ENCODE assay signal across 9 cellular contexts in genomic region chr10:117441812-117442443, GRCh38.
A peak's percentile ranks its signal among the peaks of the same experiment; 100 is the strongest.
DNase-seq lines count a peak whose midpoint lies in the region; ATAC-seq and TF ChIP-seq lines count a peak whose summit lies in the region.
"Had no signal": no experiment of that assay in that cellular context is flagged by ENCODE, and none has a peak within 500 bp of the region (broad histone marks: within the 10 kb centered on the region; RNA-seq: fewer than 3 reads in every experiment).

No MANE protein-coding gene starts in this region.

- H3K36me3 ChIP-seq in mesendoderm (ENCODE audit: control insufficient read depth, insufficient read depth, low read length), result no peaks in the 10 kb centered on the region
- H3K36me3 ChIP-seq: tibial nerve had no signal

- no peak overlapping the region for H4K8ac ChIP-seq in mesendoderm (ENCODE audit: low read depth, low read length)

- H2AK5ac ChIP-seq in mesendoderm (ENCODE audit: low read length), result no peak overlapping the region

- no peak overlapping the region for H3K23ac ChIP-seq in mesendoderm (ENCODE audit: low read length)

- H3K27ac Mint-ChIP-seq in activated naive CD4-positive, alpha-beta T cell treated with anti-CD3 and anti-CD28 coated beads, Interleukin-2, amount 50 U/mL, for 72 hours, result no peak overlapping the region

- no peak overlapping the region for H2BK5ac ChIP-seq in mesendoderm (ENCODE audit: low read length)

- H3K9ac ChIP-seq in mesendoderm (ENCODE audit: low read length), result no peak overlapping the region

- peaks cover 20 to 24% of the 10 kb centered on the region in 2 donors for H3K9me3 Mint-ChIP-seq in activated naive CD4-positive, alpha-beta T cell treated with anti-CD3 and anti-CD28 coated beads, Interleukin-2, amount 50 U/mL, for 72 hours

- no peaks in the 10 kb centered on the region for H3K27me3 ChIP-seq in mesendoderm (ENCODE audit: insufficient read depth, low read length, poor library complexity)
- H3K27me3 ChIP-seq: tibial nerve had no signal

- H3K36me3 Mint-ChIP-seq in activated naive CD4-positive, alpha-beta T cell treated with anti-CD3 and anti-CD28 coated beads, Interleukin-2, amount 50 U/mL, for 72 hours, result peaks cover 21 to 22% of the 10 kb centered on the region in 2 donors

- H4K5ac ChIP-seq in mesendoderm (ENCODE audit: low read length), result no peak overlapping the region

- ATAC-seq in GM21825 (IDR thresholded peaks at IDR 0.05; ENCODE audit: unreplicated experiment) (peak; percentile 74), GM18519 (IDR thresholded peaks at IDR 0.05; ENCODE audit: low FRiP score, unreplicated experiment) (no peak)
- ATAC-seq in activated naive CD4-positive, alpha-beta T cell treated with anti-CD3 and anti-CD28 coated beads, Interleukin-2, amount 50 U/mL, for 72 hours, result no peak

- H3K4me1 ChIP-seq in mesendoderm (ENCODE audit: control insufficient read depth, low read depth, low read length), result no peaks in the 10 kb centered on the region

- no peak overlapping the region for H2BK15ac ChIP-seq in mesendoderm (replicated peaks; ENCODE audit: low read depth)

- H3K4ac ChIP-seq in mesendoderm (ENCODE audit: low read depth, low read length), result no peak overlapping the region

- no CpG with 5 or more reads among the region's 6 CpGs for WGBS in mesendoderm (ENCODE audit: extremely low coverage, insufficient coverage, low lambda C conversion rate)

- H3K4me3 ChIP-seq in AG09309 (ENCODE audit: control insufficient read depth, low read depth, low read length), result no peak overlapping the region
- H3K4me3 ChIP-seq in mesendoderm (ENCODE audit: low read length), result no peak overlapping the region
- H3K4me3 ChIP-seq: tibial nerve had no signal

- no peaks in the 10 kb centered on the region for H3K79me2 ChIP-seq in mesendoderm (ENCODE audit: control insufficient read depth, insufficient read depth, low read length)

- no peak overlapping the region for H3K27ac ChIP-seq in mesendoderm (ENCODE audit: low read depth, low read length)

- H2BK120ac ChIP-seq in mesendoderm (ENCODE audit: low read depth, low read length), result no peak overlapping the region

- H3K79me1 ChIP-seq in mesendoderm (ENCODE audit: low read length), result no peaks in the 10 kb centered on the region

- no peak overlapping the region for H3K56ac ChIP-seq in mesendoderm (ENCODE audit: low read length)

- peak; percentile 95 for DNase-seq in AG09309 (ENCODE audit: low read depth)
- peak; percentile 51 for DNase-seq in NCI-H460 (ENCODE audit: extremely low read depth, low read depth)
- peak; percentile 92 for DNase-seq in fibroblast of gingiva (ENCODE audit: low read depth)
- no peak for DNase-seq in activated naive CD4-positive, alpha-beta T cell treated with anti-CD3 and anti-CD28 coated beads, Interleukin-2, amount 50 U/mL, for 72 hours (ENCODE audit: low spot score in 2 of 2)
- no peak for DNase-seq in SHP77 (lab: John Stamatoyannopoulos, UW)
- DNase-seq in mesendoderm, result no peak

- TF ChIP-seq CTCF in AG09309 (IDR thresholded peaks at IDR 0.05; ENCODE audit: control insufficient read depth, insufficient read depth, low read depth, low read length, missing control alignments), result no peak

- no peak overlapping the region for H3K4me2 ChIP-seq in mesendoderm (ENCODE audit: low read length)

- H3K18ac ChIP-seq in mesendoderm (ENCODE audit: low read length), result no peak overlapping the region

Comparison
In these comparisons a context has a peak if more than half of its experiments do, and no peak if none do; other contexts are left out.
1. DNase-seq: peak in AG09309 (single experiment), NCI-H460 (single experiment) and fibroblast of gingiva (single experiment); none in activated naive CD4-positive, alpha-beta T cell treated with anti-CD3 and anti-CD28 coated beads, Interleukin-2, amount 50 U/mL, for 72 hours (0 of 2), SHP77 (0 of 2) and mesendoderm (single experiment).